1 cellular context compared by ENCODE assay signal in the genomic region with DNA sequence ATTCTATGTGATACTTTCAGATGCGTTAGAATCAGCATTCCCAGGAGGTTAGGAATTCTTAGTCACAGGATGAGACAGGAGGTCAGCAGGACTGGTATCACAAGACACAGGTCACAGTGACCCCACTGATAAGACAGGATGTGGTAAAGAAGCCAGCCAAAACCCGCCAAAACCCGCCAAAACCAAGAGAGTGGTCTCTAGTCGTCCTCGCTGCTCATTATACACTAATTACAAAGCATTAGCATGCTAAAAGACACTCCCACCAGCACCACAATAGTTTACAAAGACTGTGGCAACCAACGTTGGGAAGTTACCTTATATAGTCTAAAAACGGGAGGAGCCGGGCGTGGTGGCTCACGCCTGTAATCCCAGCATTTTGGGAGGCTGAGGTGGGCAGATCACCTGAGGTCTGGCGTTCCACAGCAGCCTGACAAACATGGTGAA.
TF ChIP-seq lines count a peak whose summit lies in the region.

No MANE protein-coding gene starts in this region.

TF ChIP-seq in K562, 482 proteins besides CTCF, POLR2A, EP300 and RAD21 (continued from another document):
- peak; percentile 61; the same call in 1 of the 2 replicates for TF ChIP-seq JUND (IDR thresholded peaks at IDR 0.05; ENCODE audit: borderline replicate concordance, low read depth, low read length)
- peak; percentile 42; the same call in 2 of the 3 replicates for TF ChIP-seq JUND (tag; IDR thresholded peaks at IDR 0.05; ENCODE audit: borderline replicate concordance, low read depth, low read length)
- TF ChIP-seq, protein P1, sequence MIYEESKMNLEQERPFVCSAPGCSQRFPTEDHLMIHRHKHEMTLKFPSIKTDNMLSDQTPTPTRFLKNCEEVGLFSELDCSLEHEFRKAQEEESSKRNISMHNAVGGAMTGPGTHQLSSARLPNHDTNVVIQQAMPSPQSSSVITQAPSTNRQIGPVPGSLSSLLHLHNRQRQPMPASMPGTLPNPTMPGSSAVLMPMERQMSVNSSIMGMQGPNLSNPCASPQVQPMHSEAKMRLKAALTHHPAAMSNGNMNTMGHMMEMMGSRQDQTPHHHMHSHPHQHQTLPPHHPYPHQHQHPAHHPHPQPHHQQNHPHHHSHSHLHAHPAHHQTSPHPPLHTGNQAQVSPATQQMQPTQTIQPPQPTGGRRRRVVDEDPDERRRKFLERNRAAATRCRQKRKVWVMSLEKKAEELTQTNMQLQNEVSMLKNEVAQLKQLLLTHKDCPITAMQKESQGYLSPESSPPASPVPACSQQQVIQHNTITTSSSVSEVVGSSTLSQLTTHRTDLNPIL (CRISPR knock-in tag; IDR thresholded peaks at IDR 0.05) = peak; percentile 56; the same call in 1 of the 2 replicates
- TF ChIP-seq, protein P2, sequence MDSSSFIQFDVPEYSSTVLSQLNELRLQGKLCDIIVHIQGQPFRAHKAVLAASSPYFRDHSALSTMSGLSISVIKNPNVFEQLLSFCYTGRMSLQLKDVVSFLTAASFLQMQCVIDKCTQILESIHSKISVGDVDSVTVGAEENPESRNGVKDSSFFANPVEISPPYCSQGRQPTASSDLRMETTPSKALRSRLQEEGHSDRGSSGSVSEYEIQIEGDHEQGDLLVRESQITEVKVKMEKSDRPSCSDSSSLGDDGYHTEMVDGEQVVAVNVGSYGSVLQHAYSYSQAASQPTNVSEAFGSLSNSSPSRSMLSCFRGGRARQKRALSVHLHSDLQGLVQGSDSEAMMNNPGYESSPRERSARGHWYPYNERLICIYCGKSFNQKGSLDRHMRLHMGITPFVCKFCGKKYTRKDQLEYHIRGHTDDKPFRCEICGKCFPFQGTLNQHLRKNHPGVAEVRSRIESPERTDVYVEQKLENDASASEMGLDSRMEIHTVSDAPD (CRISPR knock-in tag; IDR thresholded peaks at IDR 0.05) = peak; percentile 80
- TF ChIP-seq E2F3 (CRISPR knock-in tag; IDR thresholded peaks at IDR 0.05) = peak; percentile 52; the same call in 1 of the 2 replicates
- TF ChIP-seq CTBP1 (IDR thresholded peaks at IDR 0.05; ENCODE audit: borderline replicate concordance) = peak; percentile 72; the same call in 1 of the 2 replicates
- TF ChIP-seq NFIC (IDR thresholded peaks at IDR 0.05) = peak; percentile 34; the same call in 1 of the 2 replicates
- TF ChIP-seq TGIF2 (CRISPR knock-in tag; IDR thresholded peaks at IDR 0.05) = no peak
- TF ChIP-seq, protein P3, sequence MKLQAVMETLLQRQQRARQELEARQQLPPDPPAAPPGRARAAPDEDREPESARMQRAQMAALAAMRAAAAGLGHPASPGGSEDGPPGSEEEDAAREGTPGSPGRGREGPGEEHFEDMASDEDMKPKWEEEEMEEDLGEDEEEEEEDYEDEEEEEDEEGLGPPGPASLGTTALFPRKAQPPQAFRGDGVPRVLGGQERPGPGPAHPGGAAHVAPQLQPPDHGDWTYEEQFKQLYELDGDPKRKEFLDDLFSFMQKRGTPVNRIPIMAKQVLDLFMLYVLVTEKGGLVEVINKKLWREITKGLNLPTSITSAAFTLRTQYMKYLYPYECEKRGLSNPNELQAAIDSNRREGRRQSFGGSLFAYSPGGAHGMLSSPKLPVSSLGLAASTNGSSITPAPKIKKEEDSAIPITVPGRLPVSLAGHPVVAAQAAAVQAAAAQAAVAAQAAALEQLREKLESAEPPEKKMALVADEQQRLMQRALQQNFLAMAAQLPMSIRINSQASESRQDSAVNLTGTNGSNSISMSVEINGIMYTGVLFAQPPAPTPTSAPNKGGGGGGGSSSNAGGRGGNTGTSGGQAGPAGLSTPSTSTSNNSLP (IDR thresholded peaks at IDR 0.05; ENCODE audit: borderline replicate concordance, low read depth, low read length) = no peak
- TF ChIP-seq SETDB1 (IDR thresholded peaks at IDR 0.05; ENCODE audit: low read length) = no peak
- TF ChIP-seq, protein P4, sequence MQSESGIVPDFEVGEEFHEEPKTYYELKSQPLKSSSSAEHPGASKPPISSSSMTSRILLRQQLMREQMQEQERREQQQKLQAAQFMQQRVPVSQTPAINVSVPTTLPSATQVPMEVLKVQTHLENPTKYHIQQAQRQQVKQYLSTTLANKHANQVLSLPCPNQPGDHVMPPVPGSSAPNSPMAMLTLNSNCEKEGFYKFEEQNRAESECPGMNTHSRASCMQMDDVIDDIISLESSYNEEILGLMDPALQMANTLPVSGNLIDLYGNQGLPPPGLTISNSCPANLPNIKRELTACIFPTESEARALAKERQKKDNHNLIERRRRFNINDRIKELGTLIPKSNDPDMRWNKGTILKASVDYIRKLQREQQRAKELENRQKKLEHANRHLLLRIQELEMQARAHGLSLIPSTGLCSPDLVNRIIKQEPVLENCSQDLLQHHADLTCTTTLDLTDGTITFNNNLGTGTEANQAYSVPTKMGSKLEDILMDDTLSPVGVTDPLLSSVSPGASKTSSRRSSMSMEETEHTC (IDR thresholded peaks at IDR 0.05) = peak; percentile 96
- TF ChIP-seq SMAD4 (CRISPR knock-in tag; conservative IDR thresholded peaks at IDR 0.05) = peak; percentile 96
- TF ChIP-seq ZNF584 (CRISPR knock-in tag; IDR thresholded peaks at IDR 0.05; ENCODE audit: low read depth) = peak; percentile 79; the same call in 1 of the 2 replicates
- TF ChIP-seq ETV5 (CRISPR knock-in tag; IDR thresholded peaks at IDR 0.05; ENCODE audit: low read depth) = peak; percentile 91
- TF ChIP-seq EGR1 (conservative IDR thresholded peaks at IDR 0.05) = no peak
- TF ChIP-seq RBFOX2 (IDR thresholded peaks at IDR 0.05; ENCODE audit: low read depth, low read length) = no peak
- TF ChIP-seq, protein P5, sequence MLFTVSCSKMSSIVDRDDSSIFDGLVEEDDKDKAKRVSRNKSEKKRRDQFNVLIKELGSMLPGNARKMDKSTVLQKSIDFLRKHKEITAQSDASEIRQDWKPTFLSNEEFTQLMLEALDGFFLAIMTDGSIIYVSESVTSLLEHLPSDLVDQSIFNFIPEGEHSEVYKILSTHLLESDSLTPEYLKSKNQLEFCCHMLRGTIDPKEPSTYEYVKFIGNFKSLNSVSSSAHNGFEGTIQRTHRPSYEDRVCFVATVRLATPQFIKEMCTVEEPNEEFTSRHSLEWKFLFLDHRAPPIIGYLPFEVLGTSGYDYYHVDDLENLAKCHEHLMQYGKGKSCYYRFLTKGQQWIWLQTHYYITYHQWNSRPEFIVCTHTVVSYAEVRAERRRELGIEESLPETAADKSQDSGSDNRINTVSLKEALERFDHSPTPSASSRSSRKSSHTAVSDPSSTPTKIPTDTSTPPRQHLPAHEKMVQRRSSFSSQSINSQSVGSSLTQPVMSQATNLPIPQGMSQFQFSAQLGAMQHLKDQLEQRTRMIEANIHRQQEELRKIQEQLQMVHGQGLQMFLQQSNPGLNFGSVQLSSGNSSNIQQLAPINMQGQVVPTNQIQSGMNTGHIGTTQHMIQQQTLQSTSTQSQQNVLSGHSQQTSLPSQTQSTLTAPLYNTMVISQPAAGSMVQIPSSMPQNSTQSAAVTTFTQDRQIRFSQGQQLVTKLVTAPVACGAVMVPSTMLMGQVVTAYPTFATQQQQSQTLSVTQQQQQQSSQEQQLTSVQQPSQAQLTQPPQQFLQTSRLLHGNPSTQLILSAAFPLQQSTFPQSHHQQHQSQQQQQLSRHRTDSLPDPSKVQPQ (CRISPR knock-in tag; IDR thresholded peaks at IDR 0.05; ENCODE audit: borderline replicate concordance) = no peak
- peak; percentile 52 for TF ChIP-seq TAL1 (IDR thresholded peaks at IDR 0.05)
- TF ChIP-seq CREM (IDR thresholded peaks at IDR 0.05; ENCODE audit: low read depth) = peak; percentile 39; the same call in 1 of the 2 replicates
- TF ChIP-seq, protein P6, sequence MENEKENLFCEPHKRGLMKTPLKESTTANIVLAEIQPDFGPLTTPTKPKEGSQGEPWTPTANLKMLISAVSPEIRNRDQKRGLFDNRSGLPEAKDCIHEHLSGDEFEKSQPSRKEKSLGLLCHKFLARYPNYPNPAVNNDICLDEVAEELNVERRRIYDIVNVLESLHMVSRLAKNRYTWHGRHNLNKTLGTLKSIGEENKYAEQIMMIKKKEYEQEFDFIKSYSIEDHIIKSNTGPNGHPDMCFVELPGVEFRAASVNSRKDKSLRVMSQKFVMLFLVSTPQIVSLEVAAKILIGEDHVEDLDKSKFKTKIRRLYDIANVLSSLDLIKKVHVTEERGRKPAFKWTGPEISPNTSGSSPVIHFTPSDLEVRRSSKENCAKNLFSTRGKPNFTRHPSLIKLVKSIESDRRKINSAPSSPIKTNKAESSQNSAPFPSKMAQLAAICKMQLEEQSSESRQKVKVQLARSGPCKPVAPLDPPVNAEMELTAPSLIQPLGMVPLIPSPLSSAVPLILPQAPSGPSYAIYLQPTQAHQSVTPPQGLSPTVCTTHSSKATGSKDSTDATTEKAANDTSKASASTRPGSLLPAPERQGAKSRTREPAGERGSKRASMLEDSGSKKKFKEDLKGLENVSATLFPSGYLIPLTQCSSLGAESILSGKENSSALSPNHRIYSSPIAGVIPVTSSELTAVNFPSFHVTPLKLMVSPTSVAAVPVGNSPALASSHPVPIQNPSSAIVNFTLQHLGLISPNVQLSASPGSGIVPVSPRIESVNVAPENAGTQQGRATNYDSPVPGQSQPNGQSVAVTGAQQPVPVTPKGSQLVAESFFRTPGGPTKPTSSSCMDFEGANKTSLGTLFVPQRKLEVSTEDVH (IDR thresholded peaks at IDR 0.05; ENCODE audit: low read depth, partially characterized antibody) = peak; percentile 83
- TF ChIP-seq, protein P7, sequence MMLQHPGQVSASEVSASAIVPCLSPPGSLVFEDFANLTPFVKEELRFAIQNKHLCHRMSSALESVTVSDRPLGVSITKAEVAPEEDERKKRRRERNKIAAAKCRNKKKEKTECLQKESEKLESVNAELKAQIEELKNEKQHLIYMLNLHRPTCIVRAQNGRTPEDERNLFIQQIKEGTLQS (IDR thresholded peaks at IDR 0.05) = peak; percentile 35; the same call in 1 of the 2 replicates
- TF ChIP-seq, protein P7 (CRISPR knock-in tag; conservative IDR thresholded peaks at IDR 0.05) = no peak
- TF ChIP-seq NCOA1 (IDR thresholded peaks at IDR 0.05; ENCODE audit: low read depth) = peak; percentile 36; the same call in 1 of the 2 replicates
- no peak for TF ChIP-seq DACH1 (IDR thresholded peaks at IDR 0.05; ENCODE audit: partially characterized antibody)
- TF ChIP-seq RB1 (IDR thresholded peaks at IDR 0.05; ENCODE audit: low read depth) = peak; percentile 55; the same call in 1 of the 2 replicates
- TF ChIP-seq MTA3 (IDR thresholded peaks at IDR 0.05; ENCODE audit: borderline replicate concordance) = 0 out of 2 replicates have a peak, but pooled peaks have one; percentile 58
- TF ChIP-seq, protein P8, sequence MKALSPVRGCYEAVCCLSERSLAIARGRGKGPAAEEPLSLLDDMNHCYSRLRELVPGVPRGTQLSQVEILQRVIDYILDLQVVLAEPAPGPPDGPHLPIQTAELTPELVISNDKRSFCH (CRISPR knock-in tag; IDR thresholded peaks at IDR 0.05) = no peak
- TF ChIP-seq, protein P8 (tag; IDR thresholded peaks at IDR 0.05) = peak; percentile 83
- no peak for TF ChIP-seq ZNF282 (CRISPR knock-in tag; IDR thresholded peaks at IDR 0.05)
- TF ChIP-seq, protein P9, sequence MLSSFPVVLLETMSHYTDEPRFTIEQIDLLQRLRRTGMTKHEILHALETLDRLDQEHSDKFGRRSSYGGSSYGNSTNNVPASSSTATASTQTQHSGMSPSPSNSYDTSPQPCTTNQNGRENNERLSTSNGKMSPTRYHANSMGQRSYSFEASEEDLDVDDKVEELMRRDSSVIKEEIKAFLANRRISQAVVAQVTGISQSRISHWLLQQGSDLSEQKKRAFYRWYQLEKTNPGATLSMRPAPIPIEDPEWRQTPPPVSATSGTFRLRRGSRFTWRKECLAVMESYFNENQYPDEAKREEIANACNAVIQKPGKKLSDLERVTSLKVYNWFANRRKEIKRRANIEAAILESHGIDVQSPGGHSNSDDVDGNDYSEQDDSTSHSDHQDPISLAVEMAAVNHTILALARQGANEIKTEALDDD (IDR thresholded peaks at IDR 0.05) = peak; percentile 74
- TF ChIP-seq, protein P10, sequence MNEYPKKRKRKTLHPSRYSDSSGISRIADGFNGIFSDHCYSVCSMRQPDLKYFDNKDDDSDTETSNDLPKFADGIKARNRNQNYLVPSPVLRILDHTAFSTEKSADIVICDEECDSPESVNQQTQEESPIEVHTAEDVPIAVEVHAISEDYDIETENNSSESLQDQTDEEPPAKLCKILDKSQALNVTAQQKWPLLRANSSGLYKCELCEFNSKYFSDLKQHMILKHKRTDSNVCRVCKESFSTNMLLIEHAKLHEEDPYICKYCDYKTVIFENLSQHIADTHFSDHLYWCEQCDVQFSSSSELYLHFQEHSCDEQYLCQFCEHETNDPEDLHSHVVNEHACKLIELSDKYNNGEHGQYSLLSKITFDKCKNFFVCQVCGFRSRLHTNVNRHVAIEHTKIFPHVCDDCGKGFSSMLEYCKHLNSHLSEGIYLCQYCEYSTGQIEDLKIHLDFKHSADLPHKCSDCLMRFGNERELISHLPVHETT (CRISPR knock-in tag; conservative IDR thresholded peaks at IDR 0.05 in 1 of 2, IDR thresholded peaks at IDR 0.05 in 1 of 2) = peak in 1 of 2 experiments; percentile 30; a peak in 1 of 4 replicates
- TF ChIP-seq POLR2H (tag; IDR thresholded peaks at IDR 0.05; ENCODE audit: low read depth) = no peak
- no peak for TF ChIP-seq HNRNPH1 (optimal IDR thresholded peaks at IDR 0.05; ENCODE audit: low read depth, low read length)
- TF ChIP-seq GABPB1 (CRISPR knock-in tag; IDR thresholded peaks at IDR 0.05) = peak; percentile 80
- no peak for TF ChIP-seq ATF1 (CRISPR knock-in tag; IDR thresholded peaks at IDR 0.05)
- TF ChIP-seq ATF1 (tag; IDR thresholded peaks at IDR 0.05) = peak; percentile 31; the same call in 1 of the 2 replicates
